Comparison of ENCODE assay signal across 20 cellular contexts in genomic region chr1:241401156-241401555, GRCh38. TPM values are rescaled to one million over a fixed set of nuclear protein-coding genes. Genes with fewer than 3 reads are reported as not detected.
DNase-seq lines count a peak whose midpoint lies in the region; ATAC-seq and TF ChIP-seq lines count a peak whose summit lies in the region.
"Had no signal": no experiment of that assay in that cellular context is flagged by ENCODE, and none has a peak within 500 bp of the region (broad histone marks: within the 10 kb centered on the region; RNA-seq: fewer than 3 reads in every experiment).

No MANE protein-coding gene starts in this region.

- DNase-seq in RKO (ENCODE audit: low spot score) (peak; percentile 22), lung microvascular endothelial cell (ENCODE audit: low read depth in 2 of 2) (peak; percentile 20 to 66), GM10266 (ENCODE audit: extremely low spot score) (no peak)
- no peak for DNase-seq in activated naive CD4-positive, alpha-beta T cell treated with Interleukin-2 at 50 U/mL for 16 hours
- DNase-seq: DMS53; EL; GF-D8; MM.1S; NCI-H1092 treated with DMSO at 0.1 percent for 48 hours; NCI-H1436 treated with DMSO at 0.1 percent for 48 hours; NCI-H1930; NCI-H2171 treated with DMSO at 0.1 percent for 48 hours; NCI-H526 treated with DMSO at 0.1 percent for 48 hours; NK-92 treated with Interleukin-12 subunit alpha and Interleukin-12 subunit beta, amount 100 ng/mL, for 24 hours had no signal

- no peaks in the 10 kb centered on the region for H3K27me3 ChIP-seq in BLaER1
- H3K27me3 ChIP-seq: SJSA1 had no signal

- peaks cover 13% of the 10 kb centered on the region for H3K4me1 ChIP-seq in BLaER1
- no peaks in the 10 kb centered on the region for H3K4me1 ChIP-seq in HEK293 (ENCODE audit: control insufficient read depth, insufficient read depth, low read length)
- H3K4me1 ChIP-seq: SJSA1 had no signal

- no peaks in the 10 kb centered on the region for H4K20me1 ChIP-seq in BLaER1

- no peaks in the 10 kb centered on the region; the same call in 1 of the 2 replicates for H3K9me3 ChIP-seq in BLaER1
- no peaks in the 10 kb centered on the region for H3K9me3 ChIP-seq in HEK293 (ENCODE audit: control insufficient read depth, insufficient read depth, low read depth, low read length)
- H3K9me3 ChIP-seq: SJSA1 had no signal

- H3K9ac ChIP-seq in BLaER1 = no peak overlapping the region

- POLR2A ChIA-PET in HEK293 (lab: Yijun Ruan, JAX) = no interaction called here

- H3K4me2 ChIP-seq in BLaER1 = peak overlapping the region; percentile 15

- H3K27ac ChIP-seq in BLaER1 (no peak overlapping the region), HEK293 (ENCODE audit: extremely low read depth, low read depth, low read length) (no peak overlapping the region)
- H3K27ac ChIP-seq: SJSA1 had no signal

- no peaks in the 10 kb centered on the region for H3K36me3 ChIP-seq in BLaER1
- H3K36me3 ChIP-seq in HEK293 (ENCODE audit: control insufficient read depth in 2 of 2, insufficient read depth in 1 of 2, low read length in 2 of 2) = no peaks in the 10 kb centered on the region
- H3K36me3 ChIP-seq: SJSA1 had no signal

- ATAC-seq in SK-N-SH treated with all-trans-retinoic acid at 6 μM for 48 hours = no peak
- ATAC-seq: HCT116, Panc1 had no signal

- CTCF ChIA-PET in HEK293 (lab: Yijun Ruan, JAX) = interaction anchor here (0.6 kb wide), 1 partner anchor 221 kb away, joined by 3 read pairs; no protein-coding TSS in a partner anchor

- TF ChIP-seq CTCF in HEK293 (tag by site-specific recombination; IDR thresholded peaks at IDR 0.05) (no peak), GM10266 (IDR thresholded peaks at IDR 0.05; ENCODE audit: control insufficient read depth, insufficient read depth, low read depth, missing control alignments) (no peak)

- H3K4me3 ChIP-seq in BLaER1 (no peak overlapping the region), HEK293 (ENCODE audit: low read depth, low read length) (no peak overlapping the region)
- H3K4me3 ChIP-seq: SJSA1 had no signal

TF ChIP-seq in HEK293, 187 proteins besides CTCF, POLR2A, EP300 and RAD21:
- no peak for TF ChIP-seq ZNF223 (tag by site-specific recombination; IDR thresholded peaks at IDR 0.05)
- no peak for TF ChIP-seq ZNF560 (tag by site-specific recombination; IDR thresholded peaks at IDR 0.05; ENCODE audit: borderline replicate concordance)
- TF ChIP-seq ZFHX2 (tag by site-specific recombination; conservative IDR thresholded peaks at IDR 0.05) = 0 out of 2 replicates have a peak, but pooled peaks have one; percentile 17

TF ChIP-seq in SK-N-SH treated with all-trans-retinoic acid at 6 μM for 48 hours, 23 proteins besides CTCF, POLR2A, EP300 and RAD21:
- TF ChIP-seq SNAI2 (CRISPR knock-in tag; IDR thresholded peaks at IDR 0.05) = no peak
TF ChIP-seq in SK-N-SH treated with all-trans-retinoic acid at 6 μM for 48 hours: peak in this region for 0.

RNA-seq across cellular contexts. Expression of gene RGS7, which starts 44.2 kb away (rescaled TPM):
- under 0.01 and 0.22 TPM in 2 replicates for total RNA-seq in lung microvascular endothelial cell

Comparison
In these comparisons a context has a peak if more than half of its experiments do, and no peak if none do; other contexts are left out.
1. DNase-seq: peak in RKO (single experiment) and lung microvascular endothelial cell (2 of 2); none in GM10266 (single experiment) and activated naive CD4-positive, alpha-beta T cell treated with Interleukin-2 at 50 U/mL for 16 hours (single experiment).